In genomic region chr19:14410054-14410774, GRCh38 we compare ENCODE assay signal across 1 cellular context.
A peak's percentile ranks its signal among the peaks of the same experiment; 100 is the strongest.
TF ChIP-seq lines count a peak whose summit lies in the region.

No MANE protein-coding gene starts in this region.

TF ChIP-seq in HCT116, 20 proteins besides CTCF, POLR2A, EP300 and RAD21:
- no peak for TF ChIP-seq REST (IDR thresholded peaks at IDR 0.05; ENCODE audit: low read depth)
- TF ChIP-seq POLR2AphosphoS5 (IDR thresholded peaks at IDR 0.05; ENCODE audit: low read depth, low read length) = peak; percentile 13; the same call in 1 of the 2 replicates
- no peak for TF ChIP-seq ZBTB33 (IDR thresholded peaks at IDR 0.05; ENCODE audit: extremely low read depth, insufficient replicate concordance, low read length)
- TF ChIP-seq ZNF274 (IDR thresholded peaks at IDR 0.05; ENCODE audit: low read depth, low read length) = no peak
- TF ChIP-seq TCF7L2 (IDR thresholded peaks at IDR 0.05; ENCODE audit: borderline replicate concordance, extremely low read depth, insufficient read depth, insufficient read length) = no peak
- no peak for TF ChIP-seq YY1 (IDR thresholded peaks at IDR 0.05; ENCODE audit: extremely low read depth, insufficient replicate concordance, low read depth, low read length)
- no peak for TF ChIP-seq MAX (IDR thresholded peaks at IDR 0.05)
